ENCODE assay signal across 1 cellular context in the genomic region with DNA sequence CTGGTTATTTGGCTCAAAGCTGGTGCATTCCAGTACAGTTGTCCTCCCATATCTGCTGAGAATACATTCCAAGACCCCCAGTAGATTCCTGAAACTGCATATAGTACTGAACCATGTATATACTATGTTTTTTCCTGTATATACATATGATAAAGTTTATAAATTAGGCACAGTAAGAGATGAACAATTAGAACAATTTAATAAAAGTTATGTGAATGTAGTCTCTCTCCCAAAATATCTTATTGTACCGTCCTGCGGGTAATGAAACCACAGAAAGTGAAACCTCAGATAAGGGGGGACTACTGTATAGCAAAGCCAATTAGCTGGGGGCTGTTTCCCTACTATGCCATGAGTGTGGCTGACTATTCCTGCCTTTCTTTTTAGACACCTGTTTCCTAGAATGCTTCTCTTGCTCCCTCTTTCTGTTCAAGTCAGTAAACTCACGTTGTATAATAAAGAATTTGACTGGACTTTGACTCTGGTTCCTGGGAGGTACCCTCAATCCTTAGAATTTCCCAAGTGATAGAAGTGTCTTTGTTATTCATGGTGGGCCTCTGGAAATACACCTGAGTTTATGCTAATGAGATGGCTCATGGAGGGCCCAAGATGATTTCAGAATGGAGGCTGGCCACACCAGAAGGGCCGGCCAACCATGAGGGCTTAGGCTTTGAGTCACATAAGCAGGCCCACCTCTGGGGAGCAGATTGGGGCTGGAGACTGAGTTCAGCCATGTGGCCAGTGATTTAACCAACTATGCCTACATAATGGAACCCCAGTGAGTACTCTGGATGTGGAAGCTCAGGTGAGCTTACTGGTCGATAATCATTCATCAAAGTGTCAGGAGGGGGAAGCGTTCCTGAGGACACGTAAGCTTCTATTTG.
TF ChIP-seq lines count a peak whose summit lies in the region.

No MANE protein-coding gene starts in this region.

TF ChIP-seq in HEK293, 187 proteins besides CTCF, POLR2A, EP300 and RAD21 (continued from another document):
- TF ChIP-seq REPIN1 (tag by site-specific recombination; IDR thresholded peaks at IDR 0.05; ENCODE audit: low read depth), result no peak
- TF ChIP-seq ZNF184 (tag by site-specific recombination; IDR thresholded peaks at IDR 0.05), result 0 out of 2 replicates have a peak, but pooled peaks have one; percentile 14
- no peak for TF ChIP-seq ZNF169 (tag by site-specific recombination; IDR thresholded peaks at IDR 0.05)
- TF ChIP-seq ZNF514 (tag by site-specific recombination; IDR thresholded peaks at IDR 0.05), result no peak
- TF ChIP-seq, protein P1, sequence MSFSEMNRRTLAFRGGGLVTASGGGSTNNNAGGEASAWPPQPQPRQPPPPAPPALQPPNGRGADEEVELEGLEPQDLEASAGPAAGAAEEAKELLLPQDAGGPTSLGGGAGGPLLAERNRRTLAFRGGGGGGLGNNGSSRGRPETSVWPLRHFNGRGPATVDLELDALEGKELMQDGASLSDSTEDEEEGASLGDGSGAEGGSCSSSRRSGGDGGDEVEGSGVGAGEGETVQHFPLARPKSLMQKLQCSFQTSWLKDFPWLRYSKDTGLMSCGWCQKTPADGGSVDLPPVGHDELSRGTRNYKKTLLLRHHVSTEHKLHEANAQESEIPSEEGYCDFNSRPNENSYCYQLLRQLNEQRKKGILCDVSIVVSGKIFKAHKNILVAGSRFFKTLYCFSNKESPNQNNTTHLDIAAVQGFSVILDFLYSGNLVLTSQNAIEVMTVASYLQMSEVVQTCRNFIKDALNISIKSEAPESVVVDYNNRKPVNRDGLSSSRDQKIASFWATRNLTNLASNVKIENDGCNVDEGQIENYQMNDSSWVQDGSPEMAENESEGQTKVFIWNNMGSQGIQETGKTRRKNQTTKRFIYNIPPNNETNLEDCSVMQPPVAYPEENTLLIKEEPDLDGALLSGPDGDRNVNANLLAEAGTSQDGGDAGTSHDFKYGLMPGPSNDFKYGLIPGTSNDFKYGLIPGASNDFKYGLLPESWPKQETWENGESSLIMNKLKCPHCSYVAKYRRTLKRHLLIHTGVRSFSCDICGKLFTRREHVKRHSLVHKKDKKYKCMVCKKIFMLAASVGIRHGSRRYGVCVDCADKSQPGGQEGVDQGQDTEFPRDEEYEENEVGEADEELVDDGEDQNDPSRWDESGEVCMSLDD (tag by site-specific recombination; IDR thresholded peaks at IDR 0.05), result no peak
- TF ChIP-seq, protein P2, sequence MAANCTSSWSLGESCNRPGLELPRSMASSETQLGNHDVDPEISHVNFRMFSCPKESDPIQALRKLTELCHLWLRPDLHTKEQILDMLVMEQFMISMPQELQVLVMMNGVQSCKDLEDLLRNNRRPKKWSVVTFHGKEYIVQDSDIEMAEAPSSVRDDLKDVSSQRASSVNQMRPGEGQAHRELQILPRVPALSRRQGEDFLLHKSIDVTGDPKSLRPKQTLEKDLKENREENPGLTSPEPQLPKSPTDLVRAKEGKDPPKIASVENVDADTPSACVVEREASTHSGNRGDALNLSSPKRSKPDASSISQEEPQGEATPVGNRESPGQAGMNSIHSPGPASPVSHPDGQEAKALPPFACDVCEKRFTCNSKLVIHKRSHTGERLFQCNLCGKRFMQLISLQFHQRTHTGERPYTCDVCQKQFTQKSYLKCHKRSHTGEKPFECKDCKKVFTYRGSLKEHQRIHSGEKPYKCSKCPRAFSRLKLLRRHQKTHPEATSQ (tag by site-specific recombination; IDR thresholded peaks at IDR 0.05), result no peak
